1 cellular context compared by ENCODE assay signal in the genomic region with DNA sequence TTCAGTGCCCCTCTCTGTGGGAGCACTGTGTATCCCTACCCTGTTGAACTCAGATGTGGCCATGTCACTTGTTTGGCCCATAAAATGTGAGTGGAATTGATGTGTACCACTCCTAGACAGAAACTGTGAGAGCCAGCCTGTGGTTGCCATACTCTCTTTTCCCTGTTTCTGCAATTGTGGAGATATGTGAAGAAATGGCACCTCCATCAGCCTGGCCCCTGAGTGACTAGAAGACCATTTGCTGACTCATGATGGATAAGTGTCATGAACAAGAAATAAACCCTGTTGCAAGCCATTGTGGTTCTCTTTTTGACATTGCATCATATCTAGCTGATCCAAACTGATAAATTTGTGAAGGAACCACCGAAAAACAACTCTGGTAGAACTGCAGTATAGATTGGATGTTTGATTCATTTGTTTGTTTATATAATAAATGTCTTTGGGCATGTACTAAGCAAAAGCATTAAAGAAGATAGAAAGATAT.
A peak's percentile ranks its signal among the peaks of the same experiment; 100 is the strongest.
TF ChIP-seq lines count a peak whose summit lies in the region.

No MANE protein-coding gene starts in this region.

TF ChIP-seq in WTC11, 78 proteins besides CTCF, POLR2A, EP300 and RAD21 (continued from another document):
- TF ChIP-seq SOX15 (CRISPR knock-in tag; IDR thresholded peaks at IDR 0.05) (no peak), ATF1 (CRISPR knock-in tag; IDR thresholded peaks at IDR 0.05) (no peak), GABPB1 (CRISPR knock-in tag; IDR thresholded peaks at IDR 0.05) (peak; percentile 60; the same call in 1 of the 2 replicates)
- TF ChIP-seq, protein P1, sequence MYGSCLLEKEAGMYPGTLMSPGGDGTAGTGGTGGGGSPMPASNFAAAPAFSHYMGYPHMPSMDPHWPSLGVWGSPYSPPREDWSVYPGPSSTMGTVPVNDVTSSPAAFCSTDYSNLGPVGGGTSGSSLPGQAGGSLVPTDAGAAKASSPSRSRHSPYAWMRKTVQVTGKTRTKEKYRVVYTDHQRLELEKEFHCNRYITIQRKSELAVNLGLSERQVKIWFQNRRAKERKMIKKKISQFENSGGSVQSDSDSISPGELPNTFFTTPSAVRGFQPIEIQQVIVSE (CRISPR knock-in tag; IDR thresholded peaks at IDR 0.05; ENCODE audit: borderline replicate concordance): no peak
TF ChIP-seq in WTC11: peak in this region for 1.
